8 cellular contexts compared by ENCODE assay signal in the genomic region with DNA sequence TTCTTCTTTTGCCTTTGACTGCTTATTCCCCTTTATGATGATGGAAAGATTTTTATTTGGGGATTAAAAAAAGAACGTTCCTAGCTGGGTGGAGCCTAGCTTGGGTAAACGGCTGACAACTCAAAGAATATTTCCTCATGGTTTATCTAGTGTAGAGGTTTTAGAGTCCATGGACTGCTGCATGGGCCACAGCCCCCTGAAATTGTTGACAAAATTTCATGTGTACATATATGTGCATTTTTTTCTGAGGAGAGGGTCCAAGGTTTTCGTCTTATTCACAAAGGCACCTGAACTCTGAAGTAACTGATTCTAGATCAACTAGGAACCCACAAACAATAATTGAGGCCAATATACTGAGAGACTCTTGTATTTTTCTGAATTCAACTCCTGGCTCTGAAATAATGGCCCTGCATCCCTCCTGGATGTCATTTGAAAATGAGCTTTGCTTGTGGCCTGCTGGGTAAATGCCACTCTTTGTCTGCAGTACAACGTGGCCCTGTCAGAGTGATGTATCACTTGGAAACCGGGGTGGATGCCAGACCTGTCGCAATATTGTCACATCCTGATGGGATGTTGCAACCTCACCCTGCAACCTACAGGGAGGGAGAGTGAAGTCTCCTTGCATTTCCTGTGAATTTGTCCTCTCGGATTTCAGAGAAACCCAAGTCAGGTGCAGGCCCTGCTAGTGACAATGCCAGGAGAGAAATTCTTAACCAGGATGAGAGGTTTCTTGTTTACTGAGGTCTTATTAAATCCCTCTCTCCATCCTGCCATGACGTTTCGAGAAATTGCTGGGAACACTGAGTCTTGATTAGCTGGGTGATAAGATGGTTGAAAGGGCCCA. TPM values are rescaled to one million over a fixed set of nuclear protein-coding genes. Genes with fewer than 3 reads are reported as not detected.
A peak's percentile ranks its signal among the peaks of the same experiment; 100 is the strongest.
DNase-seq lines count a peak whose midpoint lies in the region; ATAC-seq and TF ChIP-seq lines count a peak whose summit lies in the region.

No MANE protein-coding gene starts in this region.

- H3K79me2 ChIP-seq in GM23248 (ENCODE audit: insufficient read depth), result no peaks in the 10 kb centered on the region

- peak overlapping the region; percentile 79 for H3K27ac ChIP-seq in GM23248

- peak overlapping the region; percentile 37 for H3K9ac ChIP-seq in GM23248

- no peaks in the 10 kb centered on the region for H4K20me1 ChIP-seq in GM23248 (ENCODE audit: insufficient read depth)

- ATAC-seq in sciatic nerve, result peak; percentile 82

- TF ChIP-seq CTCF in fibroblast of the aortic adventitia (IDR thresholded peaks at IDR 0.05; ENCODE audit: insufficient read depth, low read length), result no peak

- peak; percentile 75 for DNase-seq in GM23248
- DNase-seq in NOMO-1 treated with DMSO at 0.1 percent for 48 hours (lab: John Stamatoyannopoulos, UW; ENCODE audit: unreplicated experiment), result peak; percentile 80
- peak; percentile 62 for DNase-seq in fibroblast of the aortic adventitia (ENCODE audit: low read depth)
- DNase-seq in sciatic nerve (ENCODE audit: low spot score), result no peak
- no peak for DNase-seq in activated T-cell treated with anti-CD3 and anti-CD28 coated beads, Interleukin-2, amount 50 U/mL, for 48 hours
- no peak for DNase-seq in erythroblast (lab: John Stamatoyannopoulos, UW)
- no peak for DNase-seq in hepatic stellate cell (ENCODE audit: low spot score)
- no peak for DNase-seq in germinal center (ENCODE audit: low spot score)

- no peaks in the 10 kb centered on the region for H3K27me3 ChIP-seq in GM23248 (replicated peaks; ENCODE audit: insufficient read depth)

- WGBS in GM23248 (ENCODE audit: low coverage in 1 of 2, low lambda C conversion rate in 2 of 2, missing lambda C conversion rate in 2 of 2), 2 experiments, result 12 to 15% methylated on average over 9 of the region's 9 CpGs

- H2AFZ ChIP-seq in GM23248, result peak overlapping the region; percentile 44

- no peaks in the 10 kb centered on the region for H3K9me2 ChIP-seq in GM23248 (ENCODE audit: insufficient read depth)

- TF ChIP-seq POLR2A in erythroblast (IDR thresholded peaks at IDR 0.05; ENCODE audit: low read length), result no peak

- in situ Hi-C loops in GM23248 (cut with MboI), result no loop called here

- H3F3A ChIP-seq in GM23248 (ENCODE audit: insufficient read depth), result peaks cover 28% of the 10 kb centered on the region

- no peaks in the 10 kb centered on the region for H3K9me3 ChIP-seq in GM23248 (ENCODE audit: low read depth)

- no peaks in the 10 kb centered on the region for H3K36me3 ChIP-seq in GM23248 (ENCODE audit: low read depth)

- H3K4me1 ChIP-seq in GM23248 (ENCODE audit: insufficient read depth), result peaks cover 24% of the 10 kb centered on the region

- H3K4me3 ChIP-seq in GM23248 (no peak overlapping the region), fibroblast of the aortic adventitia (ENCODE audit: low read depth, low read length) (no peak overlapping the region)

- intact Hi-C loops in sciatic nerve (cut with DNase I), result no loop called here

- H3K4me2 ChIP-seq in GM23248 (ENCODE audit: unreplicated experiment), result peak overlapping the region; percentile 48

RNA-seq across cellular contexts. Expression of a gene that starts 33.8 kb away (rescaled TPM):
- total RNA-seq in GM23248 (2014; rRNA removed; shearing (Covaris generic)), result not detected in 2 replicates
- not detected in 2 replicates for polyA plus RNA-seq in GM23248 (2016; fragmentation: Nextera tagmentation; extraction: Ambion mirVana)
- total RNA-seq in fibroblast of the aortic adventitia (ENCODE audit: low replicate concordance) (0.18 TPM in 1 of 2 replicates, not detected in the other), sciatic nerve (0.18 TPM)

Comparison
In these comparisons a context has a peak if more than half of its experiments do, and no peak if none do; other contexts are left out.
1. DNase-seq: peak in GM23248 (single experiment), NOMO-1 treated with DMSO at 0.1 percent for 48 hours (single experiment) and fibroblast of the aortic adventitia (single experiment); none in sciatic nerve (single experiment), activated T-cell treated with anti-CD3 and anti-CD28 coated beads, Interleukin-2, amount 50 U/mL, for 48 hours (0 of 2), erythroblast (0 of 2), hepatic stellate cell (single experiment) and germinal center (single experiment).